Comparison of ENCODE assay signal across 8 cellular contexts in genomic region chr1:87329051-87329755, GRCh38. TPM values are rescaled to one million over a fixed set of nuclear protein-coding genes. Genes with fewer than 3 reads are reported as not detected.
DNase-seq lines count a peak whose midpoint lies in the region; ATAC-seq and TF ChIP-seq lines count a peak whose summit lies in the region.

No MANE protein-coding gene starts in this region.

- H3K4me1 ChIP-seq in MM.1S (ENCODE audit: low read length) = peaks cover 12% of the 10 kb centered on the region
- peaks cover 10% of the 10 kb centered on the region for H3K4me1 ChIP-seq in colonic mucosa

- H3K27me3 ChIP-seq in MM.1S (replicated peaks; ENCODE audit: insufficient read depth, low read length) (no peaks in the 10 kb centered on the region), colonic mucosa (no peaks in the 10 kb centered on the region), kidney epithelial cell (ENCODE audit: control insufficient read depth, insufficient read depth, low read length) (no peaks in the 10 kb centered on the region)

- H3K9ac ChIP-seq in MM.1S (ENCODE audit: low read length) = peak overlapping the region; percentile 81
- H3K9ac ChIP-seq in colonic mucosa (ENCODE audit: low read depth in 2 of 2, low read length in 2 of 2) = peak overlapping the region; percentile 79 to 84

- peak overlapping the region; percentile 99 for H3K27ac Mint-ChIP-seq in WTC11

- H3K27ac ChIP-seq in MM.1S (ENCODE audit: low read length) (peak overlapping the region; percentile 80), colonic mucosa (peak overlapping the region; percentile 93)

- ATAC-seq in WTC11 = no peak
- no peak for ATAC-seq in GM18520 (IDR thresholded peaks at IDR 0.05; ENCODE audit: unreplicated experiment)

- no peak for TF ChIP-seq CTCF in MM.1S (IDR thresholded peaks at IDR 0.05; ENCODE audit: low read length)
- TF ChIP-seq CTCF in WTC11 (IDR thresholded peaks at IDR 0.05) = no peak
- TF ChIP-seq CTCF in colonic mucosa (IDR thresholded peaks at IDR 0.05) = no peak
- no peak for TF ChIP-seq CTCF in kidney epithelial cell (IDR thresholded peaks at IDR 0.05; ENCODE audit: insufficient read depth, low read length, poor library complexity, severe bottlenecking)

- intact Hi-C loops in colonic mucosa (cut with DNase I) = no loop called here

- no peaks in the 10 kb centered on the region for H3K9me2 ChIP-seq in MM.1S (replicated peaks; ENCODE audit: insufficient read depth, low read length)

- no peaks in the 10 kb centered on the region for H3K9me3 Mint-ChIP-seq in WTC11

- no peak overlapping the region for H2AFZ ChIP-seq in MM.1S (ENCODE audit: low read length)

- peak overlapping the region; percentile 85 for H3K4me3 Mint-ChIP-seq in WTC11

- peaks cover 23% of the 10 kb centered on the region for H3K36me3 Mint-ChIP-seq in WTC11

- POLR2A ChIA-PET in WTC11 (lab: Charles Lee) = interaction anchor here (0.6 to 3.4 kb wide), 7 partner anchors 13 to 968 kb away, joined by 3 to 20 read pairs (median 4); no protein-coding TSS in a partner anchor

- CTCF ChIA-PET in WTC11 (lab: Charles Lee) = interaction anchor here (0.7 to 1.7 kb wide), 2 partner anchors 49 to 131 kb away, joined by 3 to 5 read pairs; no protein-coding TSS in a partner anchor

- peaks cover 54% of the 10 kb centered on the region for H3K79me2 ChIP-seq in MM.1S (ENCODE audit: low read length)

- no peaks in the 10 kb centered on the region for H3K9me3 ChIP-seq in MM.1S (replicated peaks; ENCODE audit: insufficient read depth, low read length)
- H3K9me3 ChIP-seq in colonic mucosa = no peaks in the 10 kb centered on the region

- H3K36me3 ChIP-seq in MM.1S (replicated peaks; ENCODE audit: insufficient read depth, low read length) = no peaks in the 10 kb centered on the region; the same call in 1 of the 2 replicates
- H3K36me3 ChIP-seq in colonic mucosa = no peaks in the 10 kb centered on the region
- no peaks in the 10 kb centered on the region for H3K36me3 ChIP-seq in kidney epithelial cell (ENCODE audit: control insufficient read depth, insufficient read depth, low read length)

- no peaks in the 10 kb centered on the region for H3K27me3 Mint-ChIP-seq in WTC11 (ENCODE audit: low read depth)

- H3F3A ChIP-seq in MM.1S (ENCODE audit: insufficient read depth, low read length) = peaks cover 55% of the 10 kb centered on the region

- peak overlapping the region; percentile 87 for H3K4me3 ChIP-seq in GM08714 (ENCODE audit: low read length)
- H3K4me3 ChIP-seq in MM.1S (ENCODE audit: low read length) = peak overlapping the region; percentile 78
- H3K4me3 ChIP-seq in colonic mucosa = peak overlapping the region; percentile 61
- H3K4me3 ChIP-seq in kidney epithelial cell (ENCODE audit: low read depth, low read length) = peak overlapping the region; percentile 88

- peaks cover 40% of the 10 kb centered on the region for H3K4me1 Mint-ChIP-seq in WTC11

- DNase-seq in MM.1S = peak; percentile 62
- peak; percentile 60 for DNase-seq in WTC11 (ENCODE audit: low spot score)
- peak; percentile 66 for DNase-seq in colonic mucosa
- no peak for DNase-seq in kidney epithelial cell (ENCODE audit: low read depth)
- peak; percentile 46 for DNase-seq in stimulated activated CD4-positive, alpha-beta T cell treated with anti-CD3 and anti-CD28 coated beads, Interleukin-2, amount 100 ng/mL, for 24 hours
- no peak for DNase-seq in AML-193 (lab: John Stamatoyannopoulos, UW)

- peak overlapping the region; percentile 82; the same call in 1 of the 2 replicates for H3K4me2 ChIP-seq in MM.1S (ENCODE audit: low read depth, low read length)

- H4K20me1 ChIP-seq in MM.1S (ENCODE audit: insufficient read depth, low read length) = no peaks in the 10 kb centered on the region

TF ChIP-seq in WTC11, 78 proteins besides CTCF, POLR2A, EP300 and RAD21:
- no peak for TF ChIP-seq NFYB (CRISPR knock-in tag; conservative IDR thresholded peaks at IDR 0.05; ENCODE audit: low read depth)
- no peak for TF ChIP-seq JAZF1 (CRISPR knock-in tag; IDR thresholded peaks at IDR 0.05)
- TF ChIP-seq ESRRA (CRISPR knock-in tag; IDR thresholded peaks at IDR 0.05; ENCODE audit: borderline replicate concordance) = no peak
- TF ChIP-seq IRF2 (CRISPR knock-in tag; IDR thresholded peaks at IDR 0.05; ENCODE audit: borderline replicate concordance, low read depth) = no peak
- no peak for TF ChIP-seq TEAD1 (CRISPR knock-in tag; IDR thresholded peaks at IDR 0.05)
- no peak for TF ChIP-seq ZNF425 (CRISPR knock-in tag; conservative IDR thresholded peaks at IDR 0.05)
- no peak for TF ChIP-seq CDX4 (CRISPR knock-in tag; IDR thresholded peaks at IDR 0.05; ENCODE audit: borderline replicate concordance)
- TF ChIP-seq IRF1 (CRISPR knock-in tag; IDR thresholded peaks at IDR 0.05) = no peak
- no peak for TF ChIP-seq ZNF263 (CRISPR knock-in tag; IDR thresholded peaks at IDR 0.05; ENCODE audit: low read depth)
- no peak for TF ChIP-seq ELF4 (CRISPR knock-in tag; IDR thresholded peaks at IDR 0.05; ENCODE audit: low read depth)

RNA-seq across cellular contexts. Expression of gene LMO4, which starts 0.5 kb away (rescaled TPM):
- total RNA-seq in WTC11 (2021) (72.5 to 88.9 TPM (median 73.7 TPM) in 3 replicates), colonic mucosa (10 to 100 TPM; 23.6 to 24.1 TPM), kidney epithelial cell (38.7 and 43.5 TPM in 2 replicates)

Comparison
In these comparisons a context has a peak if more than half of its experiments do, and no peak if none do; other contexts are left out.
1. DNase-seq: peak in MM.1S (single experiment), WTC11 (single experiment), colonic mucosa (single experiment) and stimulated activated CD4-positive, alpha-beta T cell treated with anti-CD3 and anti-CD28 coated beads, Interleukin-2, amount 100 ng/mL, for 24 hours (2 of 2); none in kidney epithelial cell (single experiment) and AML-193 (0 of 2).
2. Peak in every context shown above with its lines, with median percentiles within 50 percentile points of each other: H3K4me3 ChIP-seq.